In genomic region chr12:4283512-4284255, GRCh38 we compare ENCODE assay signal across 19 cellular contexts. TPM values are rescaled to one million over a fixed set of nuclear protein-coding genes. Genes with fewer than 3 reads are reported as not detected.
DNase-seq lines count a peak whose midpoint lies in the region; TF ChIP-seq lines count a peak whose summit lies in the region.
"Had no signal": no experiment of that assay in that cellular context is flagged by ENCODE, and none has a peak within 500 bp of the region (broad histone marks: within the 10 kb centered on the region; RNA-seq: fewer than 3 reads in every experiment).

No MANE protein-coding gene starts in this region.

- H3K4me1 ChIP-seq in H9 (ENCODE audit: insufficient read depth, low read length) (peaks cover 3% of the 10 kb centered on the region; the same call in 1 of the 2 replicates), OCI-LY7 (ENCODE audit: insufficient read depth, low read length, poor library complexity, severe bottlenecking) (no peaks in the 10 kb centered on the region)
- H3K4me1 ChIP-seq: HAP-1 had no signal

- DNase-seq in T-helper 1 cell (no peak), H9 (peak; percentile 26), coronary artery (ENCODE audit: low spot score) (peak; percentile 50), progenitor cell of endocrine pancreas (ENCODE audit: low spot score, unreplicated experiment) (no peak), SHP77 (lab: John Stamatoyannopoulos, UW) (no peak), NCI-H226 (no peak), OCI-LY7 (ENCODE audit: low spot score) (no peak)
- DNase-seq: activated naive CD4-positive, alpha-beta T cell; foreskin melanocyte; lower lobe of right lung; MM.1S; NCI-H2081 treated with DMSO at 0.1 percent for 48 hours; stimulated activated CD4-positive, alpha-beta T cell treated with anti-CD3 and anti-CD28 coated beads, Interleukin-4, amount 100 ng/mL, for 1 hour; SW 1271 had no signal

- H3K4me3 ChIP-seq in coronary artery (no peak overlapping the region), OCI-LY7 (ENCODE audit: low read depth, low read length, poor library complexity, severe bottlenecking) (no peak overlapping the region)
- H3K4me3 ChIP-seq: BLaER1 treated with 17β-estradiol and CSF1 and Interleukin-3, amounts not matched to agents 10 nM and 100 nM; HAP-1; lower lobe of right lung had no signal

- H3K23me2 ChIP-seq in H9 (ENCODE audit: insufficient read length, low read depth, low read length, poor library complexity, severe bottlenecking) = no peaks in the 10 kb centered on the region

- WGBS in H9 (ENCODE audit: extremely low coverage, insufficient read length, low lambda C conversion rate) = no CpG with 5 or more reads among the region's 12 CpGs

- no peak overlapping the region for H3K4ac ChIP-seq in H9 (ENCODE audit: low read depth, low read length)

- H2AFZ ChIP-seq in H9 (ENCODE audit: low read length) (no peak overlapping the region), OCI-LY7 (ENCODE audit: low read length) (no peak overlapping the region)

- H3K56ac ChIP-seq in H9 (ENCODE audit: insufficient read length, low read depth, low read length) = no peak overlapping the region

- H3K27ac ChIP-seq in H9 (ENCODE audit: insufficient read length, low read depth, low read length) (no peak overlapping the region), coronary artery (no peak overlapping the region), OCI-LY7 (ENCODE audit: low read depth, low read length, poor library complexity, severe bottlenecking) (no peak overlapping the region)
- H3K27ac ChIP-seq: 22Rv1; BLaER1 treated with 17β-estradiol and CSF1 and Interleukin-3, amounts not matched to agents 10 nM and 100 nM; lower lobe of right lung; neutrophil had no signal

- H2BK120ac ChIP-seq in H9 (ENCODE audit: low read depth, low read length, poor library complexity, severe bottlenecking) = no peak overlapping the region

- H2BK20ac ChIP-seq in H9 (ENCODE audit: low read depth, low read length, poor library complexity, severe bottlenecking) = no peak overlapping the region

- no peak overlapping the region for H3K23ac ChIP-seq in H9 (ENCODE audit: insufficient read length, low read depth, low read length)

- peaks cover 82% of the 10 kb centered on the region for H3K36me3 Mint-ChIP-seq in T-helper 1 cell treated with Interleukin-12 subunit alpha and Interleukin-12 subunit beta and Interleukin-4 antibody, amounts not matched to agents 30 μg/mL and 1 μg/mL, for 36 hours (ENCODE audit: low read depth)
- H3K36me3 Mint-ChIP-seq in H9 (ENCODE audit: insufficient read depth in 1 of 3, low read depth in 3 of 3) (peaks cover 85 to 98% (median 96%) of the 10 kb centered on the region in 3 experiments), progenitor cell of endocrine pancreas (ENCODE audit: insufficient read depth) (peaks cover 63% of the 10 kb centered on the region)

- no peak overlapping the region for H3T11ph ChIP-seq in H9 (ENCODE audit: low read length)

- H3K27me3 ChIP-seq in H9 (ENCODE audit: insufficient read depth, low read length) = no peaks in the 10 kb centered on the region
- H3K27me3 ChIP-seq: neutrophil had no signal

- CTCF ChIA-PET in OCI-LY7 (lab: Charles Lee; ENCODE audit: unreplicated experiment) = no interaction called here

- H4K20me1 ChIP-seq in H9 (ENCODE audit: control insufficient read depth, insufficient read depth, insufficient read length) (peaks cover under 1% of the 10 kb centered on the region), OCI-LY7 (ENCODE audit: insufficient read depth, low read length) (no peaks in the 10 kb centered on the region)
- H4K20me1 ChIP-seq: BLaER1 treated with 17β-estradiol and CSF1 and Interleukin-3, amounts not matched to agents 10 nM and 100 nM had no signal

- H4K5ac ChIP-seq in H9 (ENCODE audit: insufficient read length, low read depth, low read length) = no peak overlapping the region

- TF ChIP-seq CTCF in H9 (conservative IDR thresholded peaks at IDR 0.05) (no peak), coronary artery (IDR thresholded peaks at IDR 0.05) (no peak), progenitor cell of endocrine pancreas (IDR thresholded peaks at IDR 0.05; ENCODE audit: unreplicated experiment) (no peak), OCI-LY7 (conservative IDR thresholded peaks at IDR 0.05; ENCODE audit: low read length) (no peak)

- H3K4me1 Mint-ChIP-seq in T-helper 1 cell treated with Interleukin-12 subunit alpha and Interleukin-12 subunit beta and Interleukin-4 antibody, amounts not matched to agents 30 μg/mL and 1 μg/mL, for 36 hours (ENCODE audit: low read depth) = peaks cover 71% of the 10 kb centered on the region
- H3K4me1 Mint-ChIP-seq in H9 (peaks cover 9 to 14% of the 10 kb centered on the region in 2 experiments), progenitor cell of endocrine pancreas (ENCODE audit: low read depth) (peaks cover 24% of the 10 kb centered on the region)

- no peak overlapping the region for H4K91ac ChIP-seq in H9 (ENCODE audit: insufficient read length, low read depth, low read length)

- POLR2A ChIA-PET in OCI-LY7 (lab: Charles Lee) = no interaction called here

- no peak overlapping the region for H3K4me3 Mint-ChIP-seq in T-helper 1 cell treated with Interleukin-12 subunit alpha and Interleukin-12 subunit beta and Interleukin-4 antibody, amounts not matched to agents 30 μg/mL and 1 μg/mL, for 36 hours
- H3K4me3 Mint-ChIP-seq in H9 = no peak overlapping the region
- H3K4me3 Mint-ChIP-seq in progenitor cell of endocrine pancreas (ENCODE audit: low read depth) = no peak overlapping the region

- H3K36me3 ChIP-seq in OCI-LY7 (ENCODE audit: insufficient read depth, low read length) = no peaks in the 10 kb centered on the region
- H3K36me3 ChIP-seq: BLaER1 treated with 17β-estradiol and CSF1 and Interleukin-3, amounts not matched to agents 10 nM and 100 nM; HAP-1 had no signal

- H3K4me2 ChIP-seq in H9 (ENCODE audit: insufficient read depth, insufficient read length, low read length) (no peak overlapping the region), OCI-LY7 (ENCODE audit: low read length) (no peak overlapping the region)
- H3K4me2 ChIP-seq: BLaER1 treated with 17β-estradiol and CSF1 and Interleukin-3, amounts not matched to agents 10 nM and 100 nM had no signal

- intact Hi-C loops in OCI-LY7 (cut with micrococcal nuclease; ENCODE audit: unreplicated experiment) = no loop called here

- H3K9me3 Mint-ChIP-seq in T-helper 1 cell treated with Interleukin-12 subunit alpha and Interleukin-12 subunit beta and Interleukin-4 antibody, amounts not matched to agents 30 μg/mL and 1 μg/mL, for 36 hours = no peaks in the 10 kb centered on the region
- H3K9me3 Mint-ChIP-seq in H9 (no peaks in the 10 kb centered on the region; a peak in 1 of 5 replicates), progenitor cell of endocrine pancreas (ENCODE audit: low read depth) (no peaks in the 10 kb centered on the region)

- no peak overlapping the region for H2BK5ac ChIP-seq in H9 (ENCODE audit: insufficient read length, low read length)

- no peak overlapping the region for H4K8ac ChIP-seq in H9 (replicated peaks; ENCODE audit: insufficient read length, low read depth, low read length)

- H3K27ac Mint-ChIP-seq in T-helper 1 cell treated with Interleukin-12 subunit alpha and Interleukin-12 subunit beta and Interleukin-4 antibody, amounts not matched to agents 30 μg/mL and 1 μg/mL, for 36 hours = peak overlapping the region; percentile 67
- H3K27ac Mint-ChIP-seq in H9 (peak overlapping the region in 1 of 3 experiments; percentile 27; a peak in 1 of 7 replicates), progenitor cell of endocrine pancreas (peak overlapping the region; percentile 56)

- H3K27me3 Mint-ChIP-seq in T-helper 1 cell treated with Interleukin-12 subunit alpha and Interleukin-12 subunit beta and Interleukin-4 antibody, amounts not matched to agents 30 μg/mL and 1 μg/mL, for 36 hours (ENCODE audit: low read depth) = no peaks in the 10 kb centered on the region
- H3K27me3 Mint-ChIP-seq in H9 (ENCODE audit: low read depth) = no peaks in the 10 kb centered on the region
- H3K27me3 Mint-ChIP-seq in progenitor cell of endocrine pancreas = no peaks in the 10 kb centered on the region

- no peak overlapping the region for H2BK15ac ChIP-seq in H9 (ENCODE audit: low read depth, low read length)

- no peaks in the 10 kb centered on the region for H3K9me2 ChIP-seq in OCI-LY7 (ENCODE audit: insufficient read depth, low read length)

- no TSS peak for BruUV-seq in OCI-LY7 (replicated peaks; lab: Mats Ljungman, UMichigan)

- no peak overlapping the region for H3K9ac ChIP-seq in H9 (ENCODE audit: extremely low read depth, insufficient read length, low read length)
- H3K9ac ChIP-seq: BLaER1 treated with 17β-estradiol and CSF1 and Interleukin-3, amounts not matched to agents 10 nM and 100 nM had no signal

- H3K79me2 ChIP-seq in H9 (ENCODE audit: insufficient read depth, low read length) = peaks cover 10% of the 10 kb centered on the region
- H3K79me2 ChIP-seq in OCI-LY7 (ENCODE audit: insufficient read depth, low read depth, low read length) = no peaks in the 10 kb centered on the region

- H3K9me3 ChIP-seq in H9 (ENCODE audit: control insufficient read depth, low read depth, low read length) (no peaks in the 10 kb centered on the region), OCI-LY7 (ENCODE audit: low read length) (no peaks in the 10 kb centered on the region)
- H3K9me3 ChIP-seq: BLaER1 treated with 17β-estradiol and CSF1 and Interleukin-3, amounts not matched to agents 10 nM and 100 nM; HAP-1; lower lobe of right lung; neutrophil had no signal

- H2AK5ac ChIP-seq in H9 (ENCODE audit: insufficient read length, low read length) = no peak overlapping the region

- H3K14ac ChIP-seq in H9 (ENCODE audit: insufficient read depth, low read length) = no peak overlapping the region

- H2BK12ac ChIP-seq in H9 (ENCODE audit: insufficient read length, low read depth, low read length) = no peak overlapping the region

- H3K18ac ChIP-seq in H9 (ENCODE audit: insufficient read length, low read depth, low read length) = no peak overlapping the region

- H3K79me1 ChIP-seq in H9 (ENCODE audit: insufficient read depth, low read depth, low read length, poor library complexity, severe bottlenecking) = peaks cover 13% of the 10 kb centered on the region

RNA-seq across cellular contexts. Expression of gene CCND2, which starts 10.1 kb away (rescaled TPM):
- total RNA-seq in H9 (2021) = 98.2 and 104 TPM in 2 replicates
- 463 and 471 TPM in 2 replicates for total RNA-seq in progenitor cell of endocrine pancreas
- not detected in 2 replicates for total RNA-seq in OCI-LY7 (2014; rRNA removed; shearing (Covaris generic))
- total RNA-seq in OCI-LY7 (2022) = not detected in 2 replicates

RNA-seq across cellular contexts. Expression of gene TIGAR, which starts 37.3 kb away (rescaled TPM):
- total RNA-seq in H9 (2021) (23.4 and 27.5 TPM in 2 replicates), progenitor cell of endocrine pancreas (18.2 and 21.6 TPM in 2 replicates), OCI-LY7 (2022) (18.2 and 24.7 TPM in 2 replicates)
- total RNA-seq in OCI-LY7 (2014; rRNA removed; shearing (Covaris generic)) = 8.0 and 15.4 TPM in 2 replicates

Comparison
In these comparisons a context has a peak if more than half of its experiments do, and no peak if none do; other contexts are left out.
1. DNase-seq: peak in H9 (single experiment) and coronary artery (single experiment); none in T-helper 1 cell (0 of 5), progenitor cell of endocrine pancreas (single experiment), SHP77 (0 of 2), NCI-H226 (single experiment) and OCI-LY7 (single experiment).
2. RNA of gene CCND2, which starts 10.1 kb away (total RNA-seq): 463 to 471 TPM in progenitor cell of endocrine pancreas and 98.2 to 104 TPM in H9; not detected in OCI-LY7; every median in the first group is over 10 times any median in the second.